In genomic region chr11:64605656-64606585, GRCh38 we compare ENCODE assay signal across 18 cellular contexts. TPM values are rescaled to one million over a fixed set of nuclear protein-coding genes. Genes with fewer than 3 reads are reported as not detected.
DNase-seq lines count a peak whose midpoint lies in the region; ATAC-seq and TF ChIP-seq lines count a peak whose summit lies in the region.
"Had no signal": no experiment of that assay in that cellular context is flagged by ENCODE, and none has a peak within 500 bp of the region (broad histone marks: within the 10 kb centered on the region; RNA-seq: fewer than 3 reads in every experiment).

No MANE protein-coding gene starts in this region.

- no peak overlapping the region for H3K4me3 Mint-ChIP-seq in chondrocyte (ENCODE audit: unreplicated experiment)
- H3K4me3 Mint-ChIP-seq: CD4-positive, alpha-beta memory T cell had no signal

- H3K27ac ChIP-seq in right cardiac atrium (ENCODE audit: low read length) (no peak overlapping the region), mesendoderm (ENCODE audit: low read depth, low read length) (no peak overlapping the region)
- H3K27ac ChIP-seq: C4-2B, GM23248 had no signal

- H3K23ac ChIP-seq in mesendoderm (ENCODE audit: low read length): no peak overlapping the region

- no peak overlapping the region for H2BK15ac ChIP-seq in mesendoderm (replicated peaks; ENCODE audit: low read depth)

- peak in 2 of 3 donors; percentile 24 to 44 for DNase-seq in right cardiac atrium
- DNase-seq in left ventricle myocardium superior: no peak
- peak; percentile 62 for DNase-seq in chondrocyte (ENCODE audit: low spot score)
- DNase-seq in mesendoderm: no peak
- no peak for DNase-seq in SHP77 (lab: John Stamatoyannopoulos, UW)
- no peak for DNase-seq in SIG-M5 treated with dmso at 0.1 percent for 504 hours (lab: John Stamatoyannopoulos, UW; ENCODE audit: unreplicated experiment)
- no peak for DNase-seq in SW 1271 (lab: John Stamatoyannopoulos, UW)
- DNase-seq: ACHN; CD4-positive, alpha-beta memory T cell; DMS79; GM23248 had no signal

- H3K4ac ChIP-seq in mesendoderm (ENCODE audit: low read depth, low read length): no peak overlapping the region

- no peaks in the 10 kb centered on the region for H3K79me1 ChIP-seq in mesendoderm (ENCODE audit: low read length)

- no peak overlapping the region for H2AK5ac ChIP-seq in mesendoderm (ENCODE audit: low read length)

- no peaks in the 10 kb centered on the region for H3K79me2 ChIP-seq in mesendoderm (ENCODE audit: control insufficient read depth, insufficient read depth, low read length)

- no peak overlapping the region for H3K27ac Mint-ChIP-seq in chondrocyte (ENCODE audit: unreplicated experiment)
- H3K27ac Mint-ChIP-seq: CD4-positive, alpha-beta memory T cell had no signal

- ATAC-seq in right cardiac atrium (no peak), left ventricle myocardium superior (no peak), HG02763 (IDR thresholded peaks at IDR 0.05; ENCODE audit: unreplicated experiment) (no peak)
- ATAC-seq: GM12878 had no signal

- H3K27me3 ChIP-seq in right cardiac atrium (ENCODE audit: control insufficient read depth, insufficient read depth): no peaks in the 10 kb centered on the region
- no peaks in the 10 kb centered on the region for H3K27me3 ChIP-seq in mesendoderm (ENCODE audit: insufficient read depth, low read length, poor library complexity)

- peaks cover 4% of the 10 kb centered on the region for H3K4me1 Mint-ChIP-seq in chondrocyte (ENCODE audit: low read depth)
- H3K4me1 Mint-ChIP-seq: CD4-positive, alpha-beta memory T cell had no signal

- no peaks in the 10 kb centered on the region for H3K4me1 ChIP-seq in right cardiac atrium (ENCODE audit: control insufficient read depth, insufficient read depth, low read length)
- H3K4me1 ChIP-seq in mesendoderm (ENCODE audit: control insufficient read depth, low read depth, low read length): no peaks in the 10 kb centered on the region
- H3K4me1 ChIP-seq: HAP-1 had no signal

- 67% methylated on average over 21 of the region's 21 CpGs for WGBS in right cardiac atrium
- no CpG with 5 or more reads among the region's 21 CpGs for WGBS in mesendoderm (ENCODE audit: extremely low coverage, insufficient coverage, low lambda C conversion rate)

- H3K4me2 ChIP-seq in mesendoderm (ENCODE audit: low read length): no peak overlapping the region

- H2BK5ac ChIP-seq in mesendoderm (ENCODE audit: low read length): no peak overlapping the region

- no peak for TF ChIP-seq CTCF in chondrocyte (IDR thresholded peaks at IDR 0.05)

- no peaks in the 10 kb centered on the region for H3K9me3 ChIP-seq in right cardiac atrium (ENCODE audit: control insufficient read depth, low read length)
- H3K9me3 ChIP-seq: HAP-1 had no signal

- no peaks in the 10 kb centered on the region for H3K36me3 Mint-ChIP-seq in chondrocyte (ENCODE audit: low read depth)
- H3K36me3 Mint-ChIP-seq: CD4-positive, alpha-beta memory T cell had no signal

- no peak overlapping the region for H3K18ac ChIP-seq in mesendoderm (ENCODE audit: low read length)

- no peak overlapping the region for H4K5ac ChIP-seq in mesendoderm (ENCODE audit: low read length)

- H3K36me3 ChIP-seq in mesendoderm (ENCODE audit: control insufficient read depth, insufficient read depth, low read length): no peaks in the 10 kb centered on the region
- H3K36me3 ChIP-seq: HAP-1 had no signal

- H3K27me3 Mint-ChIP-seq in chondrocyte (ENCODE audit: low read depth): peaks cover 16% of the 10 kb centered on the region

- no peaks in the 10 kb centered on the region for H3K9me3 Mint-ChIP-seq in chondrocyte (ENCODE audit: low read depth)
- H3K9me3 Mint-ChIP-seq: CD4-positive, alpha-beta memory T cell had no signal

- intact Hi-C loops in right cardiac atrium (cut with DNase I): no loop called here
- intact Hi-C loops in left ventricle myocardium superior (cut with micrococcal nuclease): no loop called here

- H3K56ac ChIP-seq in mesendoderm (ENCODE audit: low read length): peak overlapping the region; percentile 7

- H3K4me3 ChIP-seq in right cardiac atrium (ENCODE audit: low read length): no peak overlapping the region
- no peak overlapping the region for H3K4me3 ChIP-seq in mesendoderm (ENCODE audit: low read length)
- H3K4me3 ChIP-seq: GM12878, GM23248, HAP-1 had no signal

- no peak overlapping the region for H2BK120ac ChIP-seq in mesendoderm (ENCODE audit: low read depth, low read length)

- no peak overlapping the region for H3K9ac ChIP-seq in mesendoderm (ENCODE audit: low read length)
- H3K9ac ChIP-seq: GM23248 had no signal

- no peak overlapping the region for H4K8ac ChIP-seq in mesendoderm (ENCODE audit: low read depth, low read length)

RNA-seq across cellular contexts. Expression of gene SLC22A12, which starts 14.9 kb away (rescaled TPM):
- total RNA-seq in right cardiac atrium (not detected), left ventricle myocardium superior (not detected), chondrocyte (not detected in 3 replicates)
- not detected for polyA plus RNA-seq in right cardiac atrium
- polyA plus RNA-seq in mesendoderm (2013, experiment 1 of 2): not detected
- polyA plus RNA-seq in mesendoderm (2013, experiment 2 of 2): not detected
- total RNA-seq: A172; CD4-positive, alpha-beta memory T cell; G401; GM12878; GM23248; HT1080 had no signal
- polyA plus RNA-seq: CD4-positive, alpha-beta memory T cell; GM12878; GM23248 had no signal

RNA-seq across cellular contexts. Expression of gene SLC22A11, which starts 50.2 kb away (rescaled TPM):
- not detected for total RNA-seq in right cardiac atrium
- polyA plus RNA-seq in right cardiac atrium: not detected
- total RNA-seq in left ventricle myocardium superior: not detected
- total RNA-seq in chondrocyte: 0.15 TPM in 1 of 3 replicates, not detected in the others
- polyA plus RNA-seq in mesendoderm (2013, experiment 1 of 2): 0.03 TPM
- 0.03 TPM for polyA plus RNA-seq in mesendoderm (2013, experiment 2 of 2)
- total RNA-seq: CD4-positive, alpha-beta memory T cell; GM12878; GM23248; HT1080 had no signal
- polyA plus RNA-seq: CD4-positive, alpha-beta memory T cell; GM23248 had no signal

Comparison
In these comparisons a context has a peak if more than half of its experiments do, and no peak if none do; other contexts are left out.
1. DNase-seq: peak in right cardiac atrium (2 of 3) and chondrocyte (single experiment); none in left ventricle myocardium superior (single experiment), mesendoderm (single experiment), SHP77 (0 of 2), SIG-M5 treated with dmso at 0.1 percent for 504 hours (single experiment) and SW 1271 (0 of 2).